Comparison of ENCODE assay signal across 22 cellular contexts in genomic region chr14:26412421-26412820, GRCh38.
DNase-seq lines count a peak whose midpoint lies in the region; ATAC-seq, FAIRE-seq and TF ChIP-seq lines count a peak whose summit lies in the region.
"Had no signal": no experiment of that assay in that cellular context is flagged by ENCODE, and none has a peak within 500 bp of the region (broad histone marks: within the 10 kb centered on the region; RNA-seq: fewer than 3 reads in every experiment).

No MANE protein-coding gene starts in this region.

- H3K9ac ChIP-seq in HepG2 (ENCODE audit: insufficient read depth, low read depth, low read length), result no peak overlapping the region
- peak overlapping the region; percentile 84 for H3K9ac ChIP-seq in endodermal cell (ENCODE audit: extremely low read depth, low read length, poor library complexity, severe bottlenecking)
- H3K9ac ChIP-seq in neural progenitor cell, result no peak overlapping the region
- H3K9ac ChIP-seq: BLaER1 treated with 17β-estradiol and CSF1 and Interleukin-3, amounts not matched to agents 10 nM and 100 nM had no signal

- in situ Hi-C loops in HepG2 (cut with HindIII; ENCODE audit: extremely low pct_ligation_motif_present, low pct_unique_long_range_greater_than_20kb), result no loop called here

- H3K4me3 ChIP-seq in HepG2 (replicated peaks in 1 of 3; ENCODE audit: insufficient read depth in 1 of 3, low read depth in 2 of 3, low read length in 3 of 3) (no peak overlapping the region), right lobe of liver (no peak overlapping the region), endodermal cell (ENCODE audit: low read length) (peak overlapping the region; percentile 10), neural progenitor cell (no peak overlapping the region)
- H3K4me3 ChIP-seq: A549; BLaER1 treated with 17β-estradiol and CSF1 and Interleukin-3, amounts not matched to agents 10 nM and 100 nM; GM12878 had no signal

- H4K20me1 ChIP-seq in HepG2 (ENCODE audit: insufficient read depth, low read length) (no peaks in the 10 kb centered on the region), neural progenitor cell (ENCODE audit: low read depth) (no peaks in the 10 kb centered on the region)
- H4K20me1 ChIP-seq: BLaER1 treated with 17β-estradiol and CSF1 and Interleukin-3, amounts not matched to agents 10 nM and 100 nM had no signal

- H3K9me3 ChIP-seq in HepG2 (ENCODE audit: low read length), result peaks cover 94% of the 10 kb centered on the region
- no peaks in the 10 kb centered on the region for H3K9me3 ChIP-seq in right lobe of liver
- no peaks in the 10 kb centered on the region for H3K9me3 ChIP-seq in endodermal cell (ENCODE audit: control insufficient read depth, low read length)
- no peaks in the 10 kb centered on the region for H3K9me3 ChIP-seq in neural progenitor cell (ENCODE audit: low read depth)
- H3K9me3 ChIP-seq: A549; BLaER1 treated with 17β-estradiol and CSF1 and Interleukin-3, amounts not matched to agents 10 nM and 100 nM; Caco-2 had no signal

- H3K4me3 Mint-ChIP-seq in endodermal cell (no peak overlapping the region), neural progenitor cell (no peak overlapping the region)
- H3K4me3 Mint-ChIP-seq: B cell; CD4-positive, alpha-beta T cell; CD8-positive, alpha-beta T cell had no signal

- no peak for FAIRE-seq in HepG2 (lab: Jason Lieb, UNC)
- FAIRE-seq: A549, D721Med, GM12878, GM12892, GM19239 had no signal

- no peaks in the 10 kb centered on the region for H3K79me2 ChIP-seq in HepG2 (ENCODE audit: insufficient read depth, low read length)
- no peaks in the 10 kb centered on the region for H3K79me2 ChIP-seq in neural progenitor cell (ENCODE audit: low read depth)

- no peaks in the 10 kb centered on the region for H3K27me3 Mint-ChIP-seq in endodermal cell (ENCODE audit: insufficient read depth)
- peaks cover 2% of the 10 kb centered on the region for H3K27me3 Mint-ChIP-seq in neural progenitor cell (ENCODE audit: insufficient read depth, low read depth)
- H3K27me3 Mint-ChIP-seq: B cell; CD4-positive, alpha-beta T cell had no signal

- no peaks in the 10 kb centered on the region for H3F3A ChIP-seq in neural progenitor cell (ENCODE audit: low read depth)

- no peak overlapping the region for H3K27ac ChIP-seq in HepG2 (ENCODE audit: extremely low read length, insufficient read depth, low read length)
- no peak overlapping the region for H3K27ac ChIP-seq in right lobe of liver
- peak overlapping the region; percentile 12 for H3K27ac ChIP-seq in endodermal cell (ENCODE audit: low read depth, low read length)
- H3K27ac ChIP-seq in neural progenitor cell, result no peak overlapping the region
- H3K27ac ChIP-seq: 22Rv1; A549; BLaER1 treated with 17β-estradiol and CSF1 and Interleukin-3, amounts not matched to agents 10 nM and 100 nM; C4-2B had no signal

- no peak for TF ChIP-seq RAD21 in HepG2 (CRISPR knock-in tag; IDR thresholded peaks at IDR 0.05)

- POLR2A ChIA-PET in HepG2 (lab: Yijun Ruan, JAX), result no interaction called here

- TF ChIP-seq EP300 in HepG2 (IDR thresholded peaks at IDR 0.05; ENCODE audit: low read depth in 2 of 2, low read length in 2 of 2) (no peak), HepG2 (CRISPR knock-in tag; IDR thresholded peaks at IDR 0.05; ENCODE audit: borderline replicate concordance) (no peak)

- H3K4me1 Mint-ChIP-seq in endodermal cell, result peaks cover 40% of the 10 kb centered on the region
- H3K4me1 Mint-ChIP-seq in neural progenitor cell, result peaks cover 18% of the 10 kb centered on the region
- H3K4me1 Mint-ChIP-seq: B cell had no signal

- H3K27ac Mint-ChIP-seq in endodermal cell (peak overlapping the region; percentile 78), neural progenitor cell (no peak overlapping the region)
- H3K27ac Mint-ChIP-seq: B cell; CD4-positive, alpha-beta T cell; CD8-positive, alpha-beta T cell had no signal

- H3K36me3 Mint-ChIP-seq in endodermal cell (ENCODE audit: low read depth), result no peaks in the 10 kb centered on the region
- H3K36me3 Mint-ChIP-seq in neural progenitor cell, result no peaks in the 10 kb centered on the region
- H3K36me3 Mint-ChIP-seq: CD8-positive, alpha-beta T cell had no signal

- TF ChIP-seq POLR2A in HepG2 (IDR thresholded peaks at IDR 0.05; ENCODE audit: insufficient read depth in 1 of 2, low read depth in 2 of 2, low read length in 2 of 2), result no peak
- no peak for TF ChIP-seq POLR2A in right lobe of liver (IDR thresholded peaks at IDR 0.05)

- TF ChIP-seq CTCF in HepG2 (CRISPR knock-in tag; IDR thresholded peaks at IDR 0.05), result no peak
- no peak for TF ChIP-seq CTCF in right lobe of liver (IDR thresholded peaks at IDR 0.05)
- TF ChIP-seq CTCF in endodermal cell (conservative IDR thresholded peaks at IDR 0.05), result no peak
- TF ChIP-seq CTCF in neural progenitor cell (IDR thresholded peaks at IDR 0.05), result no peak

- H2AFZ ChIP-seq in HepG2 (ENCODE audit: low read length) (no peak overlapping the region), neural progenitor cell (replicated peaks) (peak overlapping the region; percentile 26)

- H3K9me3 Mint-ChIP-seq in endodermal cell, result no peaks in the 10 kb centered on the region
- H3K9me3 Mint-ChIP-seq in neural progenitor cell, result no peaks in the 10 kb centered on the region

- no peak for ATAC-seq in HepG2
- ATAC-seq in right lobe of liver, result no peak
- ATAC-seq: A549; CD8-positive, alpha-beta T cell; GM12878 had no signal

- DNase-seq in HepG2 (ENCODE audit: low spot score) (no peak), right lobe of liver (no peak), endodermal cell (peak; percentile 64), neural progenitor cell (ENCODE audit: low spot score) (no peak), NCI-H510A (lab: John Stamatoyannopoulos, UW) (no peak)
- no peak for DNase-seq in NK-92 treated with Interleukin-12 subunit alpha and Interleukin-12 subunit beta, amount 100 ng/mL, for 24 hours (lab: John Stamatoyannopoulos, UW)
- DNase-seq: AML-193; Caco-2; Calu3; CD4-positive, alpha-beta T cell; CD8-positive, alpha-beta T cell; DMS79 treated with DMSO at 0.1 percent for 48 hours; GDM1 had no signal

- H3K27me3 ChIP-seq in HepG2 (ENCODE audit: control insufficient read depth in 1 of 2, insufficient read depth in 2 of 2, low read length in 2 of 2), result no peaks in the 10 kb centered on the region
- H3K27me3 ChIP-seq in right lobe of liver, result no peaks in the 10 kb centered on the region
- no peaks in the 10 kb centered on the region for H3K27me3 ChIP-seq in endodermal cell (ENCODE audit: control insufficient read depth, insufficient read depth, low read length, poor library complexity, severe bottlenecking)
- no peaks in the 10 kb centered on the region for H3K27me3 ChIP-seq in neural progenitor cell
- H3K27me3 ChIP-seq: BLaER1 treated with 17β-estradiol and CSF1 and Interleukin-3, amounts not matched to agents 10 nM and 100 nM had no signal

- H3K36me3 ChIP-seq in HepG2 (replicated peaks in 1 of 2; ENCODE audit: control insufficient read depth in 1 of 2, insufficient read depth in 2 of 2, low read length in 2 of 2) (no peaks in the 10 kb centered on the region), right lobe of liver (no peaks in the 10 kb centered on the region), endodermal cell (ENCODE audit: control insufficient read depth, insufficient read depth, low read length) (no peaks in the 10 kb centered on the region), neural progenitor cell (no peaks in the 10 kb centered on the region)
- H3K36me3 ChIP-seq: BLaER1 treated with 17β-estradiol and CSF1 and Interleukin-3, amounts not matched to agents 10 nM and 100 nM had no signal

- 0% methylated on average over 3 of the region's 3 CpGs for WGBS in HepG2 (ENCODE audit: low lambda C conversion rate)
- WGBS in right lobe of liver (ENCODE audit: insufficient coverage, low coverage, low lambda C conversion rate, missing lambda C conversion rate), result no CpG with 5 or more reads among the region's 3 CpGs
- 59 to 100% methylated on average over 2 to 3 of the region's 3 CpGs for WGBS in endodermal cell (ENCODE audit: insufficient coverage in 1 of 2, insufficient read length in 1 of 2), 2 experiments

- intact Hi-C loops in HepG2 (cut with micrococcal nuclease; ENCODE audit: unreplicated experiment) (no loop called here), right lobe of liver (cut with DNase I) (no loop called here)

- BruUV-seq in HepG2 (replicated peaks; lab: Mats Ljungman, UMichigan), result no TSS peak

- H3K4me1 ChIP-seq in HepG2 (ENCODE audit: insufficient read depth, low read length), result no peaks in the 10 kb centered on the region
- no peaks in the 10 kb centered on the region for H3K4me1 ChIP-seq in right lobe of liver
- H3K4me1 ChIP-seq in endodermal cell (ENCODE audit: control insufficient read depth, insufficient read depth, low read length), result peaks cover 21% of the 10 kb centered on the region
- no peaks in the 10 kb centered on the region for H3K4me1 ChIP-seq in neural progenitor cell
- H3K4me1 ChIP-seq: A549; BLaER1 treated with 17β-estradiol and CSF1 and Interleukin-3, amounts not matched to agents 10 nM and 100 nM; Caco-2 had no signal

- no peak overlapping the region for H3K4me2 ChIP-seq in HepG2 (ENCODE audit: low read depth, low read length)
- no peak overlapping the region for H3K4me2 ChIP-seq in neural progenitor cell
- H3K4me2 ChIP-seq: A549; BLaER1 treated with 17β-estradiol and CSF1 and Interleukin-3, amounts not matched to agents 10 nM and 100 nM had no signal

- CTCF ChIA-PET in HepG2 (lab: Yijun Ruan, JAX; ENCODE audit: low intra/inter-chr PET ratio, low total read pairs), result no interaction called here

TF ChIP-seq in HepG2, 621 proteins besides CTCF, POLR2A, EP300 and RAD21 (continues in another document):
- TF ChIP-seq ZNF740 (CRISPR knock-in tag; IDR thresholded peaks at IDR 0.05) (no peak), SP4 (CRISPR knock-in tag; IDR thresholded peaks at IDR 0.05) (no peak)
